In the genomic region with DNA sequence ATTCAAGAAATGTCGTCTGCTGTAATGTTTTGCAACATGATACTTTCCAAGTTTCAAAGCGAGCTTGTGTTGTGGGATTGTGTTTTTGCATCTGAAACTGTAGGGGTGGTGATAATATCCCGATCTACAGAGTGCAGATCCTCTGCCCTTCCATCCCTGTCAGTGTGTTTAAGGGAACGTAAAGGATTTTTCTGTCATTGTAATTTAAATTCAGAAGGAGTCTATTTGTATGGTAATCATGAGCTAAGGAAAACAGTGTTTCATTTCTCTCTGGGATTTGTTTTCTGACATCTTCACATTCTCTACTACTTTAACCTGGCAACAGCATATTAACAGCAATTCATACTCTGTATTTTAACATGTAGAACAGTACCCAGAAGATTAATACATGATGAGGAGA, we compare ENCODE assay signal across 1 cellular context.
TF ChIP-seq lines count a peak whose summit lies in the region.

No MANE protein-coding gene starts in this region.

TF ChIP-seq in GM23338, 12 proteins besides CTCF, POLR2A, EP300 and RAD21 (continued from another document):
- TF ChIP-seq, protein P1, sequence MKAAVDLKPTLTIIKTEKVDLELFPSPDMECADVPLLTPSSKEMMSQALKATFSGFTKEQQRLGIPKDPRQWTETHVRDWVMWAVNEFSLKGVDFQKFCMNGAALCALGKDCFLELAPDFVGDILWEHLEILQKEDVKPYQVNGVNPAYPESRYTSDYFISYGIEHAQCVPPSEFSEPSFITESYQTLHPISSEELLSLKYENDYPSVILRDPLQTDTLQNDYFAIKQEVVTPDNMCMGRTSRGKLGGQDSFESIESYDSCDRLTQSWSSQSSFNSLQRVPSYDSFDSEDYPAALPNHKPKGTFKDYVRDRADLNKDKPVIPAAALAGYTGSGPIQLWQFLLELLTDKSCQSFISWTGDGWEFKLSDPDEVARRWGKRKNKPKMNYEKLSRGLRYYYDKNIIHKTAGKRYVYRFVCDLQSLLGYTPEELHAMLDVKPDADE (IDR thresholded peaks at IDR 0.05): no peak
- TF ChIP-seq, protein P2, sequence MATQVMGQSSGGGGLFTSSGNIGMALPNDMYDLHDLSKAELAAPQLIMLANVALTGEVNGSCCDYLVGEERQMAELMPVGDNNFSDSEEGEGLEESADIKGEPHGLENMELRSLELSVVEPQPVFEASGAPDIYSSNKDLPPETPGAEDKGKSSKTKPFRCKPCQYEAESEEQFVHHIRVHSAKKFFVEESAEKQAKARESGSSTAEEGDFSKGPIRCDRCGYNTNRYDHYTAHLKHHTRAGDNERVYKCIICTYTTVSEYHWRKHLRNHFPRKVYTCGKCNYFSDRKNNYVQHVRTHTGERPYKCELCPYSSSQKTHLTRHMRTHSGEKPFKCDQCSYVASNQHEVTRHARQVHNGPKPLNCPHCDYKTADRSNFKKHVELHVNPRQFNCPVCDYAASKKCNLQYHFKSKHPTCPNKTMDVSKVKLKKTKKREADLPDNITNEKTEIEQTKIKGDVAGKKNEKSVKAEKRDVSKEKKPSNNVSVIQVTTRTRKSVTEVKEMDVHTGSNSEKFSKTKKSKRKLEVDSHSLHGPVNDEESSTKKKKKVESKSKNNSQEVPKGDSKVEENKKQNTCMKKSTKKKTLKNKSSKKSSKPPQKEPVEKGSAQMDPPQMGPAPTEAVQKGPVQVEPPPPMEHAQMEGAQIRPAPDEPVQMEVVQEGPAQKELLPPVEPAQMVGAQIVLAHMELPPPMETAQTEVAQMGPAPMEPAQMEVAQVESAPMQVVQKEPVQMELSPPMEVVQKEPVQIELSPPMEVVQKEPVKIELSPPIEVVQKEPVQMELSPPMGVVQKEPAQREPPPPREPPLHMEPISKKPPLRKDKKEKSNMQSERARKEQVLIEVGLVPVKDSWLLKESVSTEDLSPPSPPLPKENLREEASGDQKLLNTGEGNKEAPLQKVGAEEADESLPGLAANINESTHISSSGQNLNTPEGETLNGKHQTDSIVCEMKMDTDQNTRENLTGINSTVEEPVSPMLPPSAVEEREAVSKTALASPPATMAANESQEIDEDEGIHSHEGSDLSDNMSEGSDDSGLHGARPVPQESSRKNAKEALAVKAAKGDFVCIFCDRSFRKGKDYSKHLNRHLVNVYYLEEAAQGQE (IDR thresholded peaks at IDR 0.05; ENCODE audit: unreplicated experiment): no peak
- no peak for TF ChIP-seq CREB1 (CRISPR knock-in tag; IDR thresholded peaks at IDR 0.05; ENCODE audit: low read depth)
- TF ChIP-seq EZH2 (IDR thresholded peaks at IDR 0.05; ENCODE audit: low read depth, unreplicated experiment): no peak
- TF ChIP-seq POLR2AphosphoS5 (IDR thresholded peaks at IDR 0.05; ENCODE audit: low read depth): no peak
- TF ChIP-seq ZNF114 (CRISPR knock-in tag; IDR thresholded peaks at IDR 0.05): no peak
